2 cellular contexts compared by ENCODE assay signal in genomic region chr7:134771889-134772288, GRCh38.
TF ChIP-seq lines count a peak whose summit lies in the region.

No MANE protein-coding gene starts in this region.

TF ChIP-seq in IMR-90, 13 proteins besides CTCF, POLR2A, EP300 and RAD21:
- TF ChIP-seq NFE2L2 (IDR thresholded peaks at IDR 0.05; ENCODE audit: low read depth, low read length) = no peak
- TF ChIP-seq ELK1 (IDR thresholded peaks at IDR 0.05; ENCODE audit: borderline replicate concordance, low read depth, low read length) = no peak

TF ChIP-seq in H1, 55 proteins besides CTCF, POLR2A, EP300 and RAD21:
- TF ChIP-seq MAFK (IDR thresholded peaks at IDR 0.05; ENCODE audit: low read depth, low read length) = no peak
- TF ChIP-seq CHD7 (IDR thresholded peaks at IDR 0.05; ENCODE audit: insufficient replicate concordance, low read length) = no peak
- no peak for TF ChIP-seq SIN3A (conservative IDR thresholded peaks at IDR 0.05 in 1 of 2, IDR thresholded peaks at IDR 0.05 in 1 of 2; ENCODE audit: low read depth in 1 of 2, low read length in 2 of 2)
- TF ChIP-seq SP4 (IDR thresholded peaks at IDR 0.05; ENCODE audit: low read length) = no peak
- no peak for TF ChIP-seq BACH1 (IDR thresholded peaks at IDR 0.05; ENCODE audit: low read length)
- TF ChIP-seq BRCA1 (IDR thresholded peaks at IDR 0.05; ENCODE audit: low read depth, low read length) = no peak
- TF ChIP-seq TBP (IDR thresholded peaks at IDR 0.05; ENCODE audit: low read depth, low read length) = no peak
- no peak for TF ChIP-seq KDM5A (IDR thresholded peaks at IDR 0.05; ENCODE audit: low read length)
- no peak for TF ChIP-seq CBX8 (IDR thresholded peaks at IDR 0.05; ENCODE audit: borderline replicate concordance, low read depth, low read length)
